In the genomic region with DNA sequence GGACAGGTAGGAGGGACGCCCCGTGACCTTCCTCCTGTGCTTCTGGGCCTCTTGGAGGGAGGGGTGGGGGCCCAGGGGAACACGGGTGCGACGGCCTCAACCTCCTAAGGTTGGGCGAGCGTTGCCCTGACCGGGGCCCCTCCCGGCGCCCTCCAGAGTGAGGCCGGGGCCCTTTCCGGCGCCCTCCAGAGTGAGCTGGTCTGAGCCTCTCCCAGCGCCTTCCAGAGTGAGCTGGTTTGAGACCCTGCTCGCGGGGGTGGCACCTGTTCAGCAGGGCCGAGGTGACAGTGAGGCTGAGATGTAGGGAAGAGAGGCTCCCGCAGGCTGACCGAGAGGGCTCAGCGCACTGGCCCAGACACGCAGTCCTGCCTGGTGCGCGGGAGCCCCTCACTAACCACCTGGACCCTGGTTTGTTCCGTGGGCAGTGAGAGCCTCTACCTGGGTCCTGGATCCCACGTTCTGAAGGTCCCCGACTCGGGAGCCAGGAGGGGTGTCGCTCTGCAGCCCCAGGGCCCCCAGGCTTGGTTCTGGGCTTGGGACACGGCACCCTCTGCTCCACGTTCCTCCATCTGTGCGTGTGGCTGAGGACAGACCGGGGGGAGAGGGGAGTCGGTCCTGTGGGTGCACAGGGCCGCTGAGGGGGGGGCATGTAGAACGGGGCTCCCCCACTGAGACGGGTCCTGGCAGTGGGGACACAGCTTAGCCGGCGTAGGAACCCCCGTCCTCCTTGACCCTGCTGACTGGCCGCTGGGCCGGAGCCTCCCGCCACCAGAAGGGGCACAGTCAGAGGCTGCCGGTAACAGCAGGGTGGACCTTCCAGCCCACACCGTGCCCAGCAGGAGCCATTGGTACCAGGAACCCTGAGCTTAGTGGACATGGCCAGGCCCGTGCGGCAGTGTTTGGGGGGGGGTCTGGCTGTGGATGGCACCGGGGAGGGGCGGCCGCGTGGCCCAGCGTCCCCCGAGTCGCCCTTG, we compare ENCODE assay signal across 9 cellular contexts. TPM values are rescaled to one million over a fixed set of nuclear protein-coding genes. Genes with fewer than 3 reads are reported as not detected.
DNase-seq lines count a peak whose midpoint lies in the region; ATAC-seq and TF ChIP-seq lines count a peak whose summit lies in the region.
"Had no signal": no experiment of that assay in that cellular context is flagged by ENCODE, and none has a peak within 500 bp of the region (broad histone marks: within the 10 kb centered on the region; RNA-seq: fewer than 3 reads in every experiment).

No MANE protein-coding gene starts in this region.

- no peaks in the 10 kb centered on the region for H3K27me3 ChIP-seq in ACC112 (ENCODE audit: insufficient read depth, low read length)

- H3K27ac Mint-ChIP-seq in HFFc6 = peak overlapping the region; percentile 61
- H3K27ac Mint-ChIP-seq in effector memory CD8-positive, alpha-beta T cell = no peak overlapping the region
- H3K27ac Mint-ChIP-seq in naive thymus-derived CD8-positive, alpha-beta T cell = no peak overlapping the region

- H3K4me3 ChIP-seq in ACC112 (ENCODE audit: low read depth, low read length) = peak overlapping the region; percentile 99

- no peak for ATAC-seq in effector memory CD8-positive, alpha-beta T cell (replicated peaks)
- ATAC-seq in naive thymus-derived CD8-positive, alpha-beta T cell = no peak
- no peak for ATAC-seq in HG03457 (IDR thresholded peaks at IDR 0.05; ENCODE audit: unreplicated experiment)

- H3K79me2 ChIP-seq in ACC112 (ENCODE audit: control insufficient read depth, insufficient read depth, low read length, unreplicated experiment) = peaks cover 59% of the 10 kb centered on the region

- peaks cover 11% of the 10 kb centered on the region for H3K36me3 Mint-ChIP-seq in HFFc6 (ENCODE audit: low read depth)
- peaks cover 2% of the 10 kb centered on the region for H3K36me3 Mint-ChIP-seq in effector memory CD8-positive, alpha-beta T cell (ENCODE audit: insufficient read depth)
- peaks cover 3 to 7% (median 6%) of the 10 kb centered on the region in 3 donors for H3K36me3 Mint-ChIP-seq in naive thymus-derived CD8-positive, alpha-beta T cell

- no peaks in the 10 kb centered on the region; the same call in 1 of the 2 replicates for H3K27me3 Mint-ChIP-seq in HFFc6 (ENCODE audit: insufficient read depth)
- H3K27me3 Mint-ChIP-seq in effector memory CD8-positive, alpha-beta T cell = no peaks in the 10 kb centered on the region
- H3K27me3 Mint-ChIP-seq in naive thymus-derived CD8-positive, alpha-beta T cell = peaks cover 0 to 4% (median 0%) of the 10 kb centered on the region in 5 donors

- POLR2A ChIA-PET in naive thymus-derived CD8-positive, alpha-beta T cell (lab: Charles Lee) = interaction anchor here (1.2 kb wide), 1 partner anchor 10 kb away, joined by 3 read pairs; no protein-coding TSS in a partner anchor

- peak overlapping the region; percentile 87 for H3K4me3 Mint-ChIP-seq in HFFc6
- peak overlapping the region; percentile 46 to 56 for H3K4me3 Mint-ChIP-seq in effector memory CD8-positive, alpha-beta T cell
- peak overlapping the region in 9 of 10 donors; percentile 50 to 80 (median 60) for H3K4me3 Mint-ChIP-seq in naive thymus-derived CD8-positive, alpha-beta T cell

- peaks cover 41% of the 10 kb centered on the region for H3K36me3 ChIP-seq in ACC112 (ENCODE audit: insufficient read depth, low read length)

- peaks cover 17% of the 10 kb centered on the region for H3K4me1 Mint-ChIP-seq in HFFc6 (ENCODE audit: low read depth)
- peaks cover 7 to 15% of the 10 kb centered on the region in 2 donors for H3K4me1 Mint-ChIP-seq in effector memory CD8-positive, alpha-beta T cell (ENCODE audit: low read depth in 2 of 2)
- H3K4me1 Mint-ChIP-seq in naive thymus-derived CD8-positive, alpha-beta T cell = peaks cover 0 to 21% (median 14%) of the 10 kb centered on the region in 4 donors

- no peak for TF ChIP-seq CTCF in HFFc6 (IDR thresholded peaks at IDR 0.05)

- H2AFZ ChIP-seq in ACC112 (ENCODE audit: low read length, unreplicated experiment) = no peak overlapping the region

- peak overlapping the region; percentile 63 for H3K27ac ChIP-seq in ACC112 (ENCODE audit: low read depth, low read length)
- H3K27ac ChIP-seq: epithelial cell of prostate had no signal

- H3K4me1 ChIP-seq in ACC112 (ENCODE audit: control insufficient read depth, insufficient read depth, low read length, unreplicated experiment) = peaks cover 39% of the 10 kb centered on the region

- DNase-seq in HFFc6 (no peak), HK-2 (ENCODE audit: unreplicated experiment) (no peak), NCI-H446 (lab: John Stamatoyannopoulos, UW) (no peak), NCI-H774 (lab: John Stamatoyannopoulos, UW) (no peak)
- no peak for DNase-seq in effector memory CD8-positive, alpha-beta T cell
- DNase-seq in naive thymus-derived CD8-positive, alpha-beta T cell = peak in 2 of 10 donors; percentile 5 to 62

- no peaks in the 10 kb centered on the region for H3K9me3 Mint-ChIP-seq in HFFc6
- H3K9me3 Mint-ChIP-seq in effector memory CD8-positive, alpha-beta T cell = no peaks in the 10 kb centered on the region
- H3K9me3 Mint-ChIP-seq in naive thymus-derived CD8-positive, alpha-beta T cell = no peaks in the 10 kb centered on the region

RNA-seq across cellular contexts. Expression of gene COL6A1, which starts 1.5 kb away (rescaled TPM):
- 100 to 1,000 TPM; 350 to 415 (median 382) TPM for total RNA-seq in HFFc6 (2021; fragmentation: NEBNext Ultra II Directional; extraction: Animal tissue kit (Norgen Biotek cat#: 25700))
- 10 to 100 TPM; 19.4 to 21.0 TPM for total RNA-seq in naive thymus-derived CD8-positive, alpha-beta T cell
- polyA plus RNA-seq in naive thymus-derived CD8-positive, alpha-beta T cell = 1 to 10 TPM; 1.7 to 2.0 (median 1.7) TPM

Comparison
In these comparisons a context has a peak if more than half of its experiments do, and no peak if none do; other contexts are left out.
1. RNA of gene COL6A1, which starts 1.5 kb away (total RNA-seq): 350 to 415 TPM in HFFc6; 19.4 to 21.0 TPM in naive thymus-derived CD8-positive, alpha-beta T cell; every median in the first group is over 10 times any median in the second.
2. Peak in every context shown above with its lines, with median percentiles within 50 percentile points of each other: H3K4me3 Mint-ChIP-seq.